15 cellular contexts compared by ENCODE assay signal in genomic region chr10:387949-388660, GRCh38.
A peak's percentile ranks its signal among the peaks of the same experiment; 100 is the strongest.
DNase-seq lines count a peak whose midpoint lies in the region; ATAC-seq and TF ChIP-seq lines count a peak whose summit lies in the region.
"Had no signal": no experiment of that assay in that cellular context is flagged by ENCODE, and none has a peak within 500 bp of the region (broad histone marks: within the 10 kb centered on the region; RNA-seq: fewer than 3 reads in every experiment).

No MANE protein-coding gene starts in this region.

- H3K4me1 Mint-ChIP-seq in immature natural killer cell, result peaks cover 18 to 23% of the 10 kb centered on the region in 2 donors

- intact Hi-C loops in body of pancreas (cut with DNase I) (no loop called here), left colon (cut with DNase I, micrococcal nuclease) (no loop called here)

- peaks cover 6% of the 10 kb centered on the region for H3K4me1 ChIP-seq in body of pancreas
- peaks cover 0 to 13% (median 0%) of the 10 kb centered on the region in 4 donors for H3K4me1 ChIP-seq in tibial nerve
- no peaks in the 10 kb centered on the region for H3K4me1 ChIP-seq in Karpas-422 (ENCODE audit: low read length)

- no peaks in the 10 kb centered on the region for H3K9me3 Mint-ChIP-seq in immature natural killer cell

- H3K27me3 Mint-ChIP-seq in immature natural killer cell (ENCODE audit: low read depth in 3 of 3), result peaks cover 3 to 11% (median 7%) of the 10 kb centered on the region in 3 donors
- H3K27me3 Mint-ChIP-seq: progenitor cell of endocrine pancreas had no signal

- no peaks in the 10 kb centered on the region for H4K20me1 ChIP-seq in Karpas-422 (ENCODE audit: insufficient read depth, low read depth, low read length)

- peak; percentile 41 for ATAC-seq in body of pancreas
- peak; percentile 79 for ATAC-seq in left colon
- no peak for ATAC-seq in HG02623 (IDR thresholded peaks at IDR 0.05; ENCODE audit: unreplicated experiment)

- H3K4me3 Mint-ChIP-seq in immature natural killer cell, result no peak overlapping the region

- DNase-seq in SIG-M5 treated with dmso at 0.1 percent for 504 hours (lab: John Stamatoyannopoulos, UW; ENCODE audit: unreplicated experiment) (peak; percentile 49), SIG-M5 (lab: John Stamatoyannopoulos, UW) (no peak), body of pancreas (peak in 2 of 4 donors; percentile 49 to 57), left colon (peak; percentile 35 to 50), tibial nerve (ENCODE audit: low spot score in 2 of 2) (no peak), immature natural killer cell (no peak), Karpas-422 (no peak)
- DNase-seq: effector CD4-positive, alpha-beta T cell; NCI-H2081 treated with DMSO at 0.1 percent for 48 hours; SHP77; stimulated activated CD4-positive, alpha-beta T cell treated with anti-CD3 and anti-CD28 coated beads, Interleukin-15, amount 100 ng/mL, for 24 hours; T1000; thyroid gland had no signal

- WGBS in body of pancreas, 2 donors, result 77 to 79% methylated on average over 15 of the region's 15 CpGs
- 75 to 76% methylated on average over 15 of the region's 15 CpGs for whole genome bisulfite sequencing in tibial nerve, 2 donors

- TF ChIP-seq EP300 in tibial nerve (IDR thresholded peaks at IDR 0.05), result peak in 1 of 2 donors; percentile 62

- H3K27ac ChIP-seq in body of pancreas (peak overlapping the region in 3 of 4 donors; percentile 5 to 50 (median 23)), tibial nerve (peak overlapping the region in 3 of 4 donors; percentile 40 to 74 (median 60)), Karpas-422 (ENCODE audit: low read length) (no peak overlapping the region)
- H3K27ac ChIP-seq: thyroid gland had no signal

- H3K9me3 ChIP-seq in body of pancreas, result no peaks in the 10 kb centered on the region
- H3K9me3 ChIP-seq in tibial nerve, result no peaks in the 10 kb centered on the region
- no peaks in the 10 kb centered on the region for H3K9me3 ChIP-seq in Karpas-422 (ENCODE audit: low read length)
- H3K9me3 ChIP-seq: thyroid gland had no signal

- H3K79me2 ChIP-seq in Karpas-422 (ENCODE audit: low read length), result no peaks in the 10 kb centered on the region

- TF ChIP-seq POLR2A in body of pancreas (IDR thresholded peaks at IDR 0.05) (peak in 1 of 3 donors; percentile 13), tibial nerve (IDR thresholded peaks at IDR 0.05) (no peak)

- no peaks in the 10 kb centered on the region for H3K9me2 ChIP-seq in Karpas-422 (replicated peaks; ENCODE audit: insufficient read depth, low read length)

- peaks cover 6 to 11% (median 8%) of the 10 kb centered on the region in 3 donors for H3K36me3 Mint-ChIP-seq in immature natural killer cell

- no peak overlapping the region for H3K9ac ChIP-seq in Karpas-422 (ENCODE audit: low read length)

- no peak overlapping the region for H3K4me3 ChIP-seq in body of pancreas
- peak overlapping the region in 1 of 4 donors; percentile 35 for H3K4me3 ChIP-seq in tibial nerve
- H3K4me3 ChIP-seq in Karpas-422 (ENCODE audit: low read length), result no peak overlapping the region
- H3K4me3 ChIP-seq: thyroid gland had no signal

- no peak for TF ChIP-seq CTCF in body of pancreas (IDR thresholded peaks at IDR 0.05)
- TF ChIP-seq CTCF in tibial nerve (IDR thresholded peaks at IDR 0.05), result no peak

- H3K27me3 ChIP-seq in body of pancreas (no peaks in the 10 kb centered on the region), tibial nerve (no peaks in the 10 kb centered on the region), Karpas-422 (ENCODE audit: low read length) (no peaks in the 10 kb centered on the region)
- H3K27me3 ChIP-seq: thyroid gland had no signal

- H2AFZ ChIP-seq in Karpas-422 (ENCODE audit: low read length), result no peak overlapping the region

- H3K4me2 ChIP-seq in Karpas-422 (ENCODE audit: low read depth, low read length, poor library complexity, severe bottlenecking), result no peak overlapping the region

- peak overlapping the region in 3 of 6 donors; percentile 62 to 77 (median 76) for H3K27ac Mint-ChIP-seq in immature natural killer cell
- H3K27ac Mint-ChIP-seq: progenitor cell of endocrine pancreas had no signal

- H3K36me3 ChIP-seq in body of pancreas (replicated peaks in 1 of 2; ENCODE audit: insufficient read depth in 1 of 2, low read depth in 2 of 2) (no peaks in the 10 kb centered on the region), tibial nerve (peaks cover 0 to 83% (median 0%) of the 10 kb centered on the region in 3 donors), Karpas-422 (ENCODE audit: insufficient read depth, low read length) (no peaks in the 10 kb centered on the region)

Comparison
In these comparisons a context has a peak if more than half of its experiments do, and no peak if none do; other contexts are left out.
1. DNase-seq: peak in SIG-M5 treated with dmso at 0.1 percent for 504 hours (single experiment) and left colon (2 of 2); none in SIG-M5 (single experiment), tibial nerve (0 of 2), immature natural killer cell (0 of 3) and Karpas-422 (single experiment).